Comparison of ENCODE assay signal across 20 cellular contexts in the genomic region with DNA sequence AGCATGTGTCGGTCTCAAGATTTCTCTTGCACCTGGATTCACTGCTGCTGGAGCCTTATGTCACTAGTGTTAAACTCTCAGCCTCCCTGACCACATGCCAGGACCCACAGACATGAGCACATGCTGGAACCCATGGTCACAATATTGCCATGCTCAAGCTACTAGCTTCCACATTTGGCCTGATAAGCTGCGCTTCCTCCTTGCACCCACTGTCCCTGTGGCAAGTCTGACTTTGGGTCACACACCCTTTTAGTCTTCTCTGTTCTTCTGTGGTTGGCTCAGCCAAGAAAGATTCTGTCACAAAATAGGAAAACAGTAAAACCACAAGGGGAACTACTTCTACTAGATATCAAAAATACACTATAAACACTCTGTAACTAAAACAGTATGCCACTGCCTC.
A peak's percentile ranks its signal among the peaks of the same experiment; 100 is the strongest.
DNase-seq lines count a peak whose midpoint lies in the region; ATAC-seq and TF ChIP-seq lines count a peak whose summit lies in the region.
"Had no signal": no experiment of that assay in that cellular context is flagged by ENCODE, and none has a peak within 500 bp of the region (broad histone marks: within the 10 kb centered on the region; RNA-seq: fewer than 3 reads in every experiment).

No MANE protein-coding gene starts in this region.

- DNase-seq in HL-60 (ENCODE audit: low read depth in 1 of 2, low spot score in 1 of 2) (peak; percentile 7 to 37), MV-4-11 (lab: John Stamatoyannopoulos, UW) (peak; percentile 81), SKM-1 (lab: John Stamatoyannopoulos, UW; ENCODE audit: unreplicated experiment) (peak; percentile 27), myocyte (ENCODE audit: low read depth) (peak; percentile 33), pons (ENCODE audit: low spot score) (no peak), NCI-H1105 (lab: John Stamatoyannopoulos, UW) (no peak)
- DNase-seq: BE2C, MG63, NCI-H1417 treated with DMSO at 0.1 percent for 48 hours, NCI-H2029, NCI-H2227 treated with DMSO at 0.1 percent for 48 hours, NCI-H510A, NCI-H748 treated with DMSO at 0.1 percent for 48 hours, SHP77 treated with DMSO at 0.1 percent for 48 hours, T-cell had no signal

- H3K27me3 ChIP-seq in HL-60 (ENCODE audit: insufficient read depth, poor library complexity, severe bottlenecking), result no peaks in the 10 kb centered on the region
- H3K27me3 ChIP-seq: BE2C, MG63 had no signal

- no peak overlapping the region for H3K27ac ChIP-seq in HL-60 (replicated peaks)
- H3K27ac ChIP-seq: RWPE1, SK-N-MC had no signal

- H3K4me3 ChIP-seq in HL-60 (replicated peaks; ENCODE audit: insufficient read depth, low read length), result no peak overlapping the region
- H3K4me3 ChIP-seq: GM23338, HAP-1, MG63, SK-N-MC had no signal

- no peak for TF ChIP-seq CTCF in HL-60 (IDR thresholded peaks at IDR 0.05; ENCODE audit: insufficient read depth, low read length)

- no peak for ATAC-seq in GM18873 (IDR thresholded peaks at IDR 0.05; ENCODE audit: low FRiP score, unreplicated experiment)
- ATAC-seq: GM23338, T-cell had no signal

Comparison
In these comparisons a context has a peak if more than half of its experiments do, and no peak if none do; other contexts are left out.
1. DNase-seq: peak in HL-60 (2 of 2), MV-4-11 (single experiment), SKM-1 (single experiment) and myocyte (single experiment); none in pons (single experiment) and NCI-H1105 (single experiment).